ENCODE assay signal across 8 cellular contexts in genomic region chr7:11831383-11831726, GRCh38.
A peak's percentile ranks its signal among the peaks of the same experiment; 100 is the strongest.
DNase-seq lines count a peak whose midpoint lies in the region; ATAC-seq and TF ChIP-seq lines count a peak whose summit lies in the region.

No MANE protein-coding gene starts in this region.

- H3K36me3 ChIP-seq in parathyroid adenoma (ENCODE audit: control insufficient read depth, insufficient read depth, low read length): no peaks in the 10 kb centered on the region

- H3K4me2 ChIP-seq in parathyroid adenoma (ENCODE audit: low read length): peak overlapping the region; percentile 75

- no peak for TF ChIP-seq CTCF in parathyroid adenoma (IDR thresholded peaks at IDR 0.05)

- H3K4me1 ChIP-seq in parathyroid adenoma: peaks cover 5% of the 10 kb centered on the region

- no peaks in the 10 kb centered on the region for H3K27me3 ChIP-seq in parathyroid adenoma (ENCODE audit: control insufficient read depth, insufficient read depth, low read length)

- peak overlapping the region; percentile 79 for H3K27ac ChIP-seq in parathyroid adenoma

- DNase-seq in NCI-H748 (lab: John Stamatoyannopoulos, UW; ENCODE audit: unreplicated experiment) (peak; percentile 64), fibroblast of peridontal ligament (ENCODE audit: extremely low read depth) (peak; percentile 8), RPMI8226 (no peak), dedifferentiated amniotic fluid mesenchymal stem cell (ENCODE audit: extremely low spot score) (no peak)

- no peak overlapping the region for H3K9ac ChIP-seq in parathyroid adenoma

- no peaks in the 10 kb centered on the region for H3K9me3 ChIP-seq in parathyroid adenoma (ENCODE audit: control insufficient read depth, low read length)

- peaks cover 13% of the 10 kb centered on the region for H3K79me2 ChIP-seq in parathyroid adenoma

- peak overlapping the region; percentile 57 for H3K4me3 ChIP-seq in parathyroid adenoma (ENCODE audit: low read depth, low read length)

- ATAC-seq in GM18511 (IDR thresholded peaks at IDR 0.05; ENCODE audit: unreplicated experiment) (peak; percentile 27), HG03469 (IDR thresholded peaks at IDR 0.05; ENCODE audit: unreplicated experiment) (no peak), GM18868 (IDR thresholded peaks at IDR 0.05; ENCODE audit: unreplicated experiment) (no peak)

- H2AFZ ChIP-seq in parathyroid adenoma: peak overlapping the region; percentile 95

Comparison
In these comparisons a context has a peak if more than half of its experiments do, and no peak if none do; other contexts are left out.
1. DNase-seq: peak in NCI-H748 (single experiment) and fibroblast of peridontal ligament (single experiment); none in RPMI8226 (single experiment) and dedifferentiated amniotic fluid mesenchymal stem cell (single experiment).